ENCODE assay signal across 23 cellular contexts in the genomic region with DNA sequence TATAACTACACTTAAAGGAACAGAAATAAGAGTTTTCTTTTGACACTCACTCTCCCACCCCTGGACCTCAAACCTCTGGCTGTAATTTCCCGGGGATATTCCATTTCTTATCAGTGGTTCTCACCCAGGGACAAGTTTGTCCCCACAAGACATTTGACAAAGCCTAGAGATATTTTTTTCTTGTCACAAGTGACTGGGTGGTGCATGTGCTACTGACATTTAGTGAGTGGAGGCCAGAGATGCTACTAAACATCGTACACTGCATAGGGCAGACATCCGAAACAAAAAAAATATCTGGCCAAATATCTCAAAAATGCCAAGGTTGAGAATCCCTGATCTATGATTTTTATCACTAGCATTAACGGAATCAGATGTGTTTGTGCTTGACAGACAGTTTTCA.
"Had no signal": no experiment of that assay in that cellular context is flagged by ENCODE, and none has a peak within 500 bp of the region (broad histone marks: within the 10 kb centered on the region; RNA-seq: fewer than 3 reads in every experiment).

No MANE protein-coding gene starts in this region.

- H3K4me3 Mint-ChIP-seq: dendritic cell treated with granulocyte-macrophage colony-stimulating factor and Interleukin-4, amounts not matched to agents 40 ng/mL and 50 ng/mL, for 4 days; immature natural killer cell; mesothelial cell of epicardium; naive B cell had no signal

- H3K27ac Mint-ChIP-seq: dendritic cell treated with granulocyte-macrophage colony-stimulating factor and Interleukin-4, amounts not matched to agents 40 ng/mL and 50 ng/mL, for 4 days; immature natural killer cell; mesothelial cell of epicardium; naive B cell had no signal

- H3K4me1 ChIP-seq: colonic mucosa, foreskin keratinocyte had no signal

- DNase-seq: cerebellar nuclear complex; colonic mucosa; cortex of kidney; dorsolateral prefrontal cortex; effector CD4-positive, alpha-beta T cell; effector memory CD4-positive, alpha-beta T cell; foreskin keratinocyte; heart right ventricle; hippocampal formation; immature natural killer cell; islet precursor cell; kidney; kidney glomerular epithelial cell; left colon; left lung; lower lobe of right lung; mesenchymal stem cell; mucosa of descending colon; naive B cell had no signal

- H3K9me3 Mint-ChIP-seq: dendritic cell treated with granulocyte-macrophage colony-stimulating factor and Interleukin-4, amounts not matched to agents 40 ng/mL and 50 ng/mL, for 4 days; mesothelial cell of epicardium had no signal

- H3K27me3 ChIP-seq: colonic mucosa, esophagus muscularis mucosa, gastroesophageal sphincter, heart right ventricle, left lung had no signal

- H3K36me3 ChIP-seq: colonic mucosa, esophagus muscularis mucosa, gastroesophageal sphincter, heart right ventricle, left lung, lower lobe of right lung had no signal

- H3K4me3 ChIP-seq: colonic mucosa, dorsolateral prefrontal cortex, esophagus muscularis mucosa, gastroesophageal sphincter, heart right ventricle, left lung, lower lobe of right lung, mucosa of descending colon had no signal

- H3K36me3 Mint-ChIP-seq: immature natural killer cell, mesothelial cell of epicardium, naive B cell had no signal

- H3K9me3 ChIP-seq: colonic mucosa, esophagus muscularis mucosa, gastroesophageal sphincter, heart right ventricle, left lung, lower lobe of right lung, mucosa of descending colon had no signal

- ATAC-seq: foreskin keratinocyte, gastroesophageal sphincter, left colon, left lung, lower lobe of right lung, mucosa of descending colon had no signal

- H3K27me3 Mint-ChIP-seq: dendritic cell treated with granulocyte-macrophage colony-stimulating factor and Interleukin-4, amounts not matched to agents 40 ng/mL and 50 ng/mL, for 4 days had no signal

- H3K4me1 Mint-ChIP-seq: immature natural killer cell, mesothelial cell of epicardium, naive B cell had no signal

- H3K27ac ChIP-seq: colonic mucosa, esophagus muscularis mucosa, foreskin keratinocyte, gastroesophageal sphincter, heart right ventricle, left lung, lower lobe of right lung had no signal
